1 cellular context compared by ENCODE assay signal in the genomic region with DNA sequence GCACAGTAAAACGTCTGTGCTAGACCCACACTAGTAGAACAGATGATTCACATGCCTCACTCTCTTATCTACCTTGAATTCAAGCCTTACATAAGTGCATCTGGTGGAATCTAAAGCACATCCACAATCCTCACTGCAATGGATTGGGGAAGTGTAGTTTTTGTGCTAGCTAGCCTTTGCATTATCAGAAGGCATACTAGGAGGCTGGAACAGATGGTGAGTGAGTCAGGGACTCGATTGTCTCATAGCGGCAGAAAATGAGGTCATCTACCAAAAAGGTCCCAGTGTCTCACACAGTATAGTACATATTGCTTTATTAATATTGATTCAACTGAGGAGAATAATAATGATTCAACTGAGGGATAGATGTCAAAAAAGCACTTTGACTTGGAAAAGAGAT.
TF ChIP-seq lines count a peak whose summit lies in the region.

No MANE protein-coding gene starts in this region.

TF ChIP-seq in GM12878, 131 proteins besides CTCF, POLR2A, EP300 and RAD21 (continued from another document):
- TF ChIP-seq NBN (IDR thresholded peaks at IDR 0.05): no peak
